20 cellular contexts compared by ENCODE assay signal in genomic region chr15:70471517-70471916, GRCh38.
"Had no signal": no experiment of that assay in that cellular context is flagged by ENCODE, and none has a peak within 500 bp of the region (broad histone marks: within the 10 kb centered on the region; RNA-seq: fewer than 3 reads in every experiment).

No MANE protein-coding gene starts in this region.

- H3K27ac ChIP-seq: Peyer's patch, SJCRH30 had no signal

- DNase-seq: KG1, MG63, NCI-H1092, NCI-H1105 treated with DMSO at 0.1 percent for 48 hours, NCI-H1417 treated with DMSO at 0.1 percent for 48 hours, NCI-H187, NCI-H2029, NCI-H2081 treated with DMSO at 0.1 percent for 48 hours, NCI-H2171, NCI-H226, NCI-H446, NCI-H510A, NCI-H524 treated with DMSO at 0.1 percent for 48 hours, NCI-H69, NCI-H774, Peyer's patch, SHP77 treated with DMSO at 0.1 percent for 48 hours, SJCRH30 had no signal

- H3K27me3 ChIP-seq: MG63, Peyer's patch had no signal

- H3K4me3 ChIP-seq: MG63, Peyer's patch, SJCRH30 had no signal

- ATAC-seq: Right ventricle myocardium inferior, SK-N-SH treated with all-trans-retinoic acid at 6 μM for 48 hours had no signal

- H3K36me3 ChIP-seq: MG63, Peyer's patch, SJCRH30 had no signal

- H3K9me3 ChIP-seq: MG63, Peyer's patch, SJCRH30 had no signal
